In genomic region chr17:27366438-27366837, GRCh38 we compare ENCODE assay signal across 27 cellular contexts.
"Had no signal": no experiment of that assay in that cellular context is flagged by ENCODE, and none has a peak within 500 bp of the region (broad histone marks: within the 10 kb centered on the region; RNA-seq: fewer than 3 reads in every experiment).

No MANE protein-coding gene starts in this region.

- H3K36me3 Mint-ChIP-seq: brain had no signal

- ATAC-seq: activated T-cell treated with anti-CD3 and anti-CD28 coated beads, Interleukin-2, amount 50 U/mL, for 4 hours; activated T-helper 17 cell treated with anti-CD3 and anti-CD28 coated beads, Interleukin-2, amount 50 U/mL, for 72 hours; PC-3; T-helper 17 cell had no signal

- H3K27me3 Mint-ChIP-seq: T-helper 17 cell had no signal

- H3K27ac Mint-ChIP-seq: activated CD4-positive, alpha-beta memory T cell treated with anti-CD3 and anti-CD28 coated beads for 36 hours; activated CD4-positive, alpha-beta T cell treated with anti-CD3 and anti-CD28 coated beads, Interleukin-2, amount 10 ng/mL, durations not matched to agents 7 days and 5 days; activated naive CD4-positive, alpha-beta T cell treated with anti-CD3 and anti-CD28 coated beads for 36 hours; activated naive CD8-positive, alpha-beta T cell; activated T-helper 17 cell treated with anti-CD3 and anti-CD28 coated beads, Interleukin-2, amount 50 U/mL, for 72 hours; T-helper 17 cell had no signal

- DNase-seq: activated CD4-positive, alpha-beta memory T cell treated with anti-CD3 and anti-CD28 coated beads for 36 hours; activated CD4-positive, alpha-beta T cell treated with anti-CD3 and anti-CD28 coated beads, Interleukin-2, amount 10 ng/mL, durations not matched to agents 7 days and 5 days; activated CD4-positive, CD25-positive, alpha-beta regulatory T cell; activated CD8-positive, alpha-beta memory T cell treated with anti-CD3 and anti-CD28 coated beads for 24 hours; activated gamma-delta T cell; activated naive CD4-positive, alpha-beta T cell treated with anti-CD3 and anti-CD28 coated beads for 36 hours; activated T-cell treated with anti-CD3 and anti-CD28 coated beads, Interleukin-2, amount 50 U/mL, for 4 hours; amygdala; MG63; MV-4-11; NCI-H1092 treated with DMSO at 0.1 percent for 48 hours; NCI-H1417 treated with DMSO at 0.1 percent for 48 hours; NCI-H1694; NCI-H2029; NCI-H2107; NCI-H2171 treated with DMSO at 0.1 percent for 48 hours; NCI-H345; NCI-H510A; NCI-H526 treated with DMSO at 0.1 percent for 48 hours; PC-3; SHP77 treated with DMSO at 0.1 percent for 48 hours; T-helper 17 cell; T-helper 9 cell had no signal

- H3K9me3 Mint-ChIP-seq: activated T-helper 17 cell treated with anti-CD3 and anti-CD28 coated beads, Interleukin-2, amount 50 U/mL, for 72 hours had no signal

- H3K27me3 ChIP-seq: MG63 had no signal

- H3K27ac ChIP-seq: VCaP had no signal

- H3K36me3 ChIP-seq: MG63 had no signal

- H3K4me3 ChIP-seq: MG63 had no signal

- H3K4me3 Mint-ChIP-seq: activated CD4-positive, alpha-beta memory T cell treated with anti-CD3 and anti-CD28 coated beads for 36 hours; activated CD4-positive, alpha-beta T cell treated with anti-CD3 and anti-CD28 coated beads, Interleukin-2, amount 10 ng/mL, durations not matched to agents 7 days and 5 days; activated naive CD4-positive, alpha-beta T cell treated with anti-CD3 and anti-CD28 coated beads for 36 hours; activated naive CD8-positive, alpha-beta T cell; activated T-cell treated with anti-CD3 and anti-CD28 coated beads, Interleukin-2, amount 50 U/mL, for 4 hours; activated T-helper 17 cell treated with anti-CD3 and anti-CD28 coated beads, Interleukin-2, amount 50 U/mL, for 72 hours; brain; T-helper 17 cell had no signal

- H3K4me1 Mint-ChIP-seq: activated CD4-positive, alpha-beta T cell treated with anti-CD3 and anti-CD28 coated beads, Interleukin-2, amount 10 ng/mL, durations not matched to agents 7 days and 5 days; activated T-helper 17 cell treated with anti-CD3 and anti-CD28 coated beads, Interleukin-2, amount 50 U/mL, for 72 hours; brain had no signal
